ENCODE assay signal across 20 cellular contexts in the genomic region with DNA sequence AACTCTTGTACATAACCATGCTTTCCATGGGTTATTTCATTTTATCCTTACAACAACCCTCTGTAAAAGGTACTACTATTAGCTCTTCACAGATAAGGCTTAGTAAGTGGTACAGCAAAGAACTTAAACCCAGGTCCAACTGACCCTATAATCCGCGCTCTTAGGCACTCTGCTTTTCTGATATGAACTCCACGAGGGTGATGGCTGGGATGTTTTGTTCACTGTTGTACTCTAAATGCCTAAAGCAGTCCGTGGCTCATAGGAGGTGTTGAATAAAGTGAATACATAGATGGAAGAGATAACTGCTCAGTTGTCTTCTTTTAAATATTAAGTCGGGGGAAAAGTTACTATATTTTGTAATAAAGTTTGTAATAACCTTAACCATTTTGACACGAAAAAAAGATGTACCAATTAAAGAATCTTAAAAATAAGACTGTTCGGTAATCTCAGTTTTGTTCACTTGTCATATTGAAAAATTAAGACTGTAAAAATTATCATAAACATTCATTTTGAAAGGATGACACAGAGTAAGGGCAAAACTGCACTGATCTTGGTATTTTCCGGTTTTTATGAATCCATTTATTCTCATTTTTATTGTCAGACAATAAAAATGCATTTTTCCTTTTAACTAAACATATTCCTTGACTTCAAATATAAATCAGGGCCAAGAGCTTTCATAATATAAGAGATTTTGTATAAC.
DNase-seq lines count a peak whose midpoint lies in the region; FAIRE-seq and TF ChIP-seq lines count a peak whose summit lies in the region.
"Had no signal": no experiment of that assay in that cellular context is flagged by ENCODE, and none has a peak within 500 bp of the region (broad histone marks: within the 10 kb centered on the region; RNA-seq: fewer than 3 reads in every experiment).

No MANE protein-coding gene starts in this region.

- no peaks in the 10 kb centered on the region; the same call in 1 of the 2 replicates for H3K9me3 ChIP-seq in SJCRH30 (replicated peaks)
- H3K9me3 ChIP-seq: HAP-1 had no signal

- no peaks in the 10 kb centered on the region for H3K27me3 Mint-ChIP-seq in glutamatergic neuron (ENCODE audit: unreplicated experiment)
- H3K27me3 Mint-ChIP-seq: naive thymus-derived CD4-positive, alpha-beta T cell had no signal

- no peak overlapping the region for H3K27ac ChIP-seq in SJCRH30
- H3K27ac ChIP-seq: BLaER1 treated with 17β-estradiol and CSF1 and Interleukin-3, amounts not matched to agents 10 nM and 100 nM; RWPE1; WERI-Rb-1 had no signal

- H3K4me3 ChIP-seq in SJCRH30, result no peak overlapping the region
- H3K4me3 ChIP-seq: BLaER1 treated with 17β-estradiol and CSF1 and Interleukin-3, amounts not matched to agents 10 nM and 100 nM; HAP-1 had no signal

- peak; percentile 47 for FAIRE-seq in GM19239 (lab: Jason Lieb, UNC)

- no peaks in the 10 kb centered on the region for H3K27me3 ChIP-seq in SJCRH30
- H3K27me3 ChIP-seq: BLaER1 treated with 17β-estradiol and CSF1 and Interleukin-3, amounts not matched to agents 10 nM and 100 nM had no signal

- TF ChIP-seq CTCF in glutamatergic neuron (IDR thresholded peaks at IDR 0.05; ENCODE audit: partially characterized antibody, unreplicated experiment), result no peak

- peak overlapping the region; percentile 81 for H3K27ac Mint-ChIP-seq in glutamatergic neuron (ENCODE audit: unreplicated experiment)

- H3K9me3 Mint-ChIP-seq in glutamatergic neuron (ENCODE audit: unreplicated experiment), result peaks cover 5% of the 10 kb centered on the region

- peaks cover 8% of the 10 kb centered on the region for H3K36me3 Mint-ChIP-seq in glutamatergic neuron (ENCODE audit: unreplicated experiment)

- peak overlapping the region; percentile 63 for H3K4me3 Mint-ChIP-seq in glutamatergic neuron (ENCODE audit: unreplicated experiment)
- H3K4me3 Mint-ChIP-seq: naive thymus-derived CD4-positive, alpha-beta T cell had no signal

- DNase-seq in NCI-H345 (lab: John Stamatoyannopoulos, UW) (peak; percentile 4), NCI-H345 treated with DMSO at 0.1 percent for 48 hours (lab: John Stamatoyannopoulos, UW; ENCODE audit: unreplicated experiment) (no peak), COLO668 (lab: John Stamatoyannopoulos, UW; ENCODE audit: unreplicated experiment) (peak; percentile 24), GM19239 (ENCODE audit: insufficient read length, low spot score) (no peak), glutamatergic neuron (no peak), dedifferentiated amniotic fluid mesenchymal stem cell (ENCODE audit: extremely low spot score) (no peak), SJCRH30 (no peak), GF-D8 (lab: John Stamatoyannopoulos, UW) (no peak)
- DNase-seq: activated CD4-positive, alpha-beta T cell treated with anti-CD3 and anti-CD28 coated beads, Interleukin-2, amount 50 U/mL, for 48 hours; amniotic stem cell; Calu3; left colon; NCI-H1092; NCI-H226; substantia nigra; WERI-Rb-1 had no signal

- no peaks in the 10 kb centered on the region for H3K4me1 ChIP-seq in SJCRH30
- H3K4me1 ChIP-seq: BLaER1 treated with 17β-estradiol and CSF1 and Interleukin-3, amounts not matched to agents 10 nM and 100 nM; HAP-1 had no signal

- H3K4me1 Mint-ChIP-seq in glutamatergic neuron (ENCODE audit: low read depth, unreplicated experiment), result peaks cover 35% of the 10 kb centered on the region

- no peaks in the 10 kb centered on the region for H3K36me3 ChIP-seq in SJCRH30
- H3K36me3 ChIP-seq: HAP-1 had no signal

Comparison
In these comparisons a context has a peak if more than half of its experiments do, and no peak if none do; other contexts are left out.
1. DNase-seq: peak in NCI-H345 (single experiment) and COLO668 (single experiment); none in NCI-H345 treated with DMSO at 0.1 percent for 48 hours (single experiment), GM19239 (single experiment), glutamatergic neuron (single experiment), dedifferentiated amniotic fluid mesenchymal stem cell (single experiment), SJCRH30 (0 of 2) and GF-D8 (single experiment).